22 cellular contexts compared by ENCODE assay signal in the genomic region with DNA sequence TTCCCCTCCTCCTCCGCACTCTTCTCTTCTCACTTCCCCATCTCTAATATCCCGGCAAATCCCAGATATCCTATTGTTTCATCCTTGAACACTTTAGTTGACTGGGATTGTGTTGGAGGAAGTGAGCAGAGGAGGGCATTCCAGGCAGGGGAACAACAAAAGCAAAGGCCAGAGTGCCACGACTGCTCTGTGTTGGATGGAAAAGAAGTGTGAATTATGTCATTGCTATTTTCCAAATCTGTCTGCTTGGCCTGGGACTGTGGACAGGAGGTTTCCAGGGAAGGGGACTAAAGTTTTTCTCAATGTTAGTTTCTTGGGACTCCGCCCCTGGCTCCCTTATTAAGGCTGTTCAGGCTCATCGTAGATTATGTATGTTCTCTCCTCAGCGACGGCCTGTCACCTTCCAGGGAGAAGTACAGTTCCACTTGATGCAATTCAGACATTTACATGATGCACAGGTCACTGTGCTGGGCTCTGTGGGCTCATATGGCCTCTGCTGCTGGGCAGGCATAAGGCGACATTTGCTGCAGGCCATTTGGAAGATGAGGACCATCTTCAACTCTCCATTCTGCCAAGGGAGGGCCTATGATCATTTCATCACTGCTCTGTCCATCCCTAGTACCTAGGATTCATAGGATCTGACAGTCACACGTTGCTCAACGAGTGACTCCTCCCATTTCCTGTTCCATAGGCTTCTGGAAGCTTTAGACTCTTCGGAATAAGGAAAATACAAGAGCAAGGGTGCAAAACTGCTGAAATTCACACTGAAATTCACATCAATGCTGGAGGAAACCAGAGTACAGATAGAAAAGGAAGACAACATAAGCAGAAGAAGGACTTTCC.
DNase-seq lines count a peak whose midpoint lies in the region; TF ChIP-seq lines count a peak whose summit lies in the region.
"Had no signal": no experiment of that assay in that cellular context is flagged by ENCODE, and none has a peak within 500 bp of the region (broad histone marks: within the 10 kb centered on the region; RNA-seq: fewer than 3 reads in every experiment).

No MANE protein-coding gene starts in this region.

- H3K9me3 Mint-ChIP-seq in mesothelial cell of epicardium = no peaks in the 10 kb centered on the region
- H3K9me3 Mint-ChIP-seq: activated naive CD8-positive, alpha-beta T cell treated with anti-CD3 and anti-CD28 coated beads, Interleukin-2, amount 50 U/mL, for 24 hours had no signal

- H3K27ac Mint-ChIP-seq in mesothelial cell of epicardium = no peak overlapping the region
- H3K27ac Mint-ChIP-seq: activated naive CD8-positive, alpha-beta T cell treated with anti-CD3 and anti-CD28 coated beads, Interleukin-2, amount 50 U/mL, for 24 hours had no signal

- H3K9me3 ChIP-seq in ascending aorta (no peaks in the 10 kb centered on the region), muscle layer of colon (ENCODE audit: low read length) (no peaks in the 10 kb centered on the region), transverse colon (no peaks in the 10 kb centered on the region)

- TF ChIP-seq CTCF in ascending aorta (IDR thresholded peaks at IDR 0.05) (no peak), fibroblast of pulmonary artery (IDR thresholded peaks at IDR 0.05; ENCODE audit: low read length, missing control alignments) (no peak), transverse colon (IDR thresholded peaks at IDR 0.05) (no peak), mesothelial cell of epicardium (IDR thresholded peaks at IDR 0.05; ENCODE audit: unreplicated experiment) (no peak)

- H3K4me3 Mint-ChIP-seq in mesothelial cell of epicardium = no peak overlapping the region
- H3K4me3 Mint-ChIP-seq: activated naive CD8-positive, alpha-beta T cell treated with anti-CD3 and anti-CD28 coated beads, Interleukin-2, amount 50 U/mL, for 24 hours had no signal

- DNase-seq in ascending aorta (ENCODE audit: low spot score in 2 of 2) = no peak
- peak; percentile 19 for DNase-seq in fibroblast of pulmonary artery (ENCODE audit: low read depth)
- no peak for DNase-seq in transverse colon
- DNase-seq in inferior parietal cortex (ENCODE audit: extremely low spot score) = no peak
- DNase-seq in mesothelial cell of epicardium (ENCODE audit: low spot score in 2 of 2, unreplicated experiment in 2 of 2) = no peak
- DNase-seq in stimulated activated naive CD4-positive, alpha-beta T cell treated with Interleukin-2 at 50 U/mL for 16 hours (lab: John Stamatoyannopoulos, UW) = no peak
- DNase-seq: activated CD4-positive, alpha-beta T cell treated with anti-CD3 and anti-CD28 coated beads, Interleukin-2, amount 50 U/mL, for 1 hour; activated effector memory CD4-positive, alpha-beta T cell treated with Interleukin-2 at 50 U/mL for 16 hours; activated naive CD8-positive, alpha-beta T cell treated with anti-CD3 and anti-CD28 coated beads, Interleukin-2, amount 50 U/mL, for 24 hours; AML-193; COR-L47; DND-41; HCEC 1CT; KG1; MV-4-11; NCI-H1694 treated with DMSO at 0.1 percent for 48 hours; NCI-H774; nucleus accumbens; OCI-M1; SHP77 treated with DMSO at 0.1 percent for 48 hours had no signal

- intact Hi-C loops in ascending aorta (cut with DNase I) = no loop called here
- intact Hi-C loops in transverse colon (cut with DNase I; ENCODE audit: low total_unique reads) = no loop called here

- H3K4me1 Mint-ChIP-seq in mesothelial cell of epicardium = peaks cover 5% of the 10 kb centered on the region

- WGBS in transverse colon (ENCODE audit: low coverage in 1 of 2), 2 donors = 76 to 77% methylated on average over 5 to 11 of the region's 11 CpGs

- no peaks in the 10 kb centered on the region for H3K36me3 ChIP-seq in ascending aorta
- H3K36me3 ChIP-seq in muscle layer of colon (ENCODE audit: insufficient read depth, low read length) = no peaks in the 10 kb centered on the region
- H3K36me3 ChIP-seq in transverse colon = no peaks in the 10 kb centered on the region

- H3K36me3 Mint-ChIP-seq in mesothelial cell of epicardium = no peaks in the 10 kb centered on the region

- no peak overlapping the region for H3K4me3 ChIP-seq in ascending aorta
- no peak overlapping the region for H3K4me3 ChIP-seq in fibroblast of pulmonary artery (replicated peaks; ENCODE audit: low read depth, low read length)
- no peak overlapping the region for H3K4me3 ChIP-seq in muscle layer of colon (ENCODE audit: low read depth in 1 of 2, low read length in 2 of 2)
- H3K4me3 ChIP-seq in transverse colon = no peak overlapping the region
- H3K4me3 ChIP-seq: lung had no signal

- TF ChIP-seq POLR2A in transverse colon (IDR thresholded peaks at IDR 0.05) = no peak

- no peak overlapping the region for H3K9ac ChIP-seq in muscle layer of colon (ENCODE audit: low read length)

- no peaks in the 10 kb centered on the region for H3K27me3 ChIP-seq in ascending aorta
- H3K27me3 ChIP-seq in muscle layer of colon (ENCODE audit: control insufficient read depth in 1 of 2, insufficient read depth in 2 of 2, low read length in 2 of 2) = no peaks in the 10 kb centered on the region
- no peaks in the 10 kb centered on the region for H3K27me3 ChIP-seq in transverse colon

- H3K27me3 Mint-ChIP-seq in mesothelial cell of epicardium (ENCODE audit: low read depth) = no peaks in the 10 kb centered on the region

- peaks cover 0 to 15% of the 10 kb centered on the region in 2 donors for H3K4me1 ChIP-seq in ascending aorta
- peaks cover 42% of the 10 kb centered on the region for H3K4me1 ChIP-seq in muscle layer of colon (ENCODE audit: insufficient read depth, low read length)
- peaks cover 4 to 51% (median 14%) of the 10 kb centered on the region in 4 donors for H3K4me1 ChIP-seq in transverse colon

- H3K27ac ChIP-seq in ascending aorta (peak overlapping the region; percentile 80 to 81), muscle layer of colon (ENCODE audit: low read depth, low read length) (peak overlapping the region; percentile 3), transverse colon (peak overlapping the region; percentile 60 to 71 (median 70))

- no peak for TF ChIP-seq EP300 in transverse colon (IDR thresholded peaks at IDR 0.05; ENCODE audit: low read depth)

- in situ Hi-C loops in transverse colon (cut with MboI; ENCODE audit: low pct_ligation_motif_present in 1 of 4, low pct_unique_long_range_greater_than_20kb in 1 of 4, low sequenced_read_pairs in 3 of 4) = no loop called here

Comparison
In these comparisons a context has a peak if more than half of its experiments do, and no peak if none do; other contexts are left out.
1. H3K27ac ChIP-seq: peak in every context shown above with its lines; median percentile 80 in ascending aorta; 70 in transverse colon; 3 in muscle layer of colon.